8 cellular contexts compared by ENCODE assay signal in genomic region chr16:79286646-79287423, GRCh38.
DNase-seq lines count a peak whose midpoint lies in the region; ATAC-seq, FAIRE-seq and TF ChIP-seq lines count a peak whose summit lies in the region.

No MANE protein-coding gene starts in this region.

- no peaks in the 10 kb centered on the region for H3K27me3 ChIP-seq in CD4-positive, CD25-positive, alpha-beta regulatory T cell (ENCODE audit: control insufficient read depth, insufficient read depth, low read length)
- no peaks in the 10 kb centered on the region for H3K27me3 ChIP-seq in naive thymus-derived CD4-positive, alpha-beta T cell (ENCODE audit: control insufficient read depth in 2 of 2, insufficient read depth in 2 of 2, low read length in 2 of 2)

- no peaks in the 10 kb centered on the region for H3K9me3 ChIP-seq in CD4-positive, CD25-positive, alpha-beta regulatory T cell (ENCODE audit: control insufficient read depth in 2 of 2, low read length in 2 of 2)
- H3K9me3 ChIP-seq in naive thymus-derived CD4-positive, alpha-beta T cell (ENCODE audit: control insufficient read depth in 2 of 3, low read length in 3 of 3) = no peaks in the 10 kb centered on the region

- H3K36me3 ChIP-seq in CD4-positive, CD25-positive, alpha-beta regulatory T cell (ENCODE audit: control insufficient read depth, insufficient read depth, low read length) = no peaks in the 10 kb centered on the region
- no peaks in the 10 kb centered on the region for H3K36me3 ChIP-seq in naive thymus-derived CD4-positive, alpha-beta T cell (ENCODE audit: control insufficient read depth in 2 of 3, insufficient read depth in 3 of 3, low read length in 3 of 3)

- DNase-seq in CD4-positive, CD25-positive, alpha-beta regulatory T cell = peak in 1 of 3 donors; percentile 64
- DNase-seq in GM19239 (ENCODE audit: insufficient read length, low spot score) (peak; percentile 27), NCI-H526 treated with DMSO at 0.1 percent for 48 hours (lab: John Stamatoyannopoulos, UW) (peak; percentile 6), epidermal melanocyte (ENCODE audit: insufficient read length, low spot score) (no peak), iPS-NIHi7 (ENCODE audit: extremely low spot score) (no peak)
- peak in 2 of 9 donors; percentile 21 to 40 for DNase-seq in naive thymus-derived CD4-positive, alpha-beta T cell

- H3K27me3 Mint-ChIP-seq in CD4-positive, CD25-positive, alpha-beta regulatory T cell = no peaks in the 10 kb centered on the region
- H3K27me3 Mint-ChIP-seq in brain = peaks cover 3% of the 10 kb centered on the region
- H3K27me3 Mint-ChIP-seq in naive thymus-derived CD4-positive, alpha-beta T cell = peaks cover 0 to 8% (median 1%) of the 10 kb centered on the region in 5 donors

- peaks cover 38 to 55% (median 47%) of the 10 kb centered on the region in 4 donors for H3K4me1 Mint-ChIP-seq in CD4-positive, CD25-positive, alpha-beta regulatory T cell
- H3K4me1 Mint-ChIP-seq in brain = peaks cover 36% of the 10 kb centered on the region
- H3K4me1 Mint-ChIP-seq in naive thymus-derived CD4-positive, alpha-beta T cell = peaks cover 15 to 46% (median 33%) of the 10 kb centered on the region in 7 donors

- CTCF ChIA-PET in naive thymus-derived CD4-positive, alpha-beta T cell (lab: Charles Lee) = interaction anchor here (0.7 to 1.1 kb wide), 3 partner anchors 13 to 49 kb away, joined by 3 read pairs; no protein-coding TSS in a partner anchor

- no peak for TF ChIP-seq CTCF in brain (conservative IDR thresholded peaks at IDR 0.05)

- ATAC-seq in CD4-positive, CD25-positive, alpha-beta regulatory T cell (ENCODE audit: low read depth in 2 of 2) = peak; percentile 53 to 63
- peak; percentile 97 for ATAC-seq in HG03159 (IDR thresholded peaks at IDR 0.05; ENCODE audit: unreplicated experiment)
- peak; percentile 73 for ATAC-seq in naive thymus-derived CD4-positive, alpha-beta T cell

- intact Hi-C loops in naive thymus-derived CD4-positive, alpha-beta T cell (cut with micrococcal nuclease) = loop anchor here (1.0 to 2.0 kb wide), 2 partner anchors 15 to 18 kb away; no protein-coding TSS in a partner anchor

- POLR2A ChIA-PET in naive thymus-derived CD4-positive, alpha-beta T cell (lab: Charles Lee) = interaction anchor here (0.6 to 1.6 kb wide), 6 partner anchors 8 to 1370 kb away, joined by 3 to 6 read pairs (median 3); no protein-coding TSS in a partner anchor

- peak overlapping the region; percentile 75 to 93 (median 79) for H3K4me3 Mint-ChIP-seq in CD4-positive, CD25-positive, alpha-beta regulatory T cell
- H3K4me3 Mint-ChIP-seq in brain = peak overlapping the region in 4 of 5 experiments; percentile 6 to 40 (median 32)
- peak overlapping the region; percentile 26 to 75 (median 64) for H3K4me3 Mint-ChIP-seq in naive thymus-derived CD4-positive, alpha-beta T cell

- H3K4me3 ChIP-seq in CD4-positive, CD25-positive, alpha-beta regulatory T cell (ENCODE audit: low read depth, low read length) = peak overlapping the region; percentile 81
- H3K4me3 ChIP-seq in naive thymus-derived CD4-positive, alpha-beta T cell (ENCODE audit: low read length) = peak overlapping the region; percentile 24

- H3K9me3 Mint-ChIP-seq in CD4-positive, CD25-positive, alpha-beta regulatory T cell = no peaks in the 10 kb centered on the region
- H3K9me3 Mint-ChIP-seq in brain = peaks cover 0 to 7% (median 4%) of the 10 kb centered on the region in 5 experiments
- H3K9me3 Mint-ChIP-seq in naive thymus-derived CD4-positive, alpha-beta T cell = no peaks in the 10 kb centered on the region

- peak; percentile 67 for FAIRE-seq in GM19239 (lab: Jason Lieb, UNC)

- peak overlapping the region; percentile 47 for H3K27ac ChIP-seq in CD4-positive, CD25-positive, alpha-beta regulatory T cell (ENCODE audit: insufficient read depth, low read length, poor library complexity, severe bottlenecking)
- no peak overlapping the region for H3K27ac ChIP-seq in naive thymus-derived CD4-positive, alpha-beta T cell (ENCODE audit: low read depth, low read length)

- H3K36me3 Mint-ChIP-seq in CD4-positive, CD25-positive, alpha-beta regulatory T cell = no peaks in the 10 kb centered on the region
- H3K36me3 Mint-ChIP-seq in brain = no peaks in the 10 kb centered on the region
- H3K36me3 Mint-ChIP-seq in naive thymus-derived CD4-positive, alpha-beta T cell = peaks cover 0 to 11% (median 0%) of the 10 kb centered on the region in 5 donors

- H3K27ac Mint-ChIP-seq in CD4-positive, CD25-positive, alpha-beta regulatory T cell = peak overlapping the region; percentile 86 to 90 (median 88)
- H3K27ac Mint-ChIP-seq in brain = peak overlapping the region in 4 of 5 experiments; percentile 5 to 86 (median 24)
- peak overlapping the region in 3 of 9 donors; percentile 23 to 79 (median 45) for H3K27ac Mint-ChIP-seq in naive thymus-derived CD4-positive, alpha-beta T cell

- H3K4me1 ChIP-seq in CD4-positive, CD25-positive, alpha-beta regulatory T cell (ENCODE audit: control insufficient read depth, insufficient read depth, low read length, poor library complexity, severe bottlenecking) = peaks cover 50% of the 10 kb centered on the region
- peaks cover 9 to 33% of the 10 kb centered on the region in 2 donors for H3K4me1 ChIP-seq in naive thymus-derived CD4-positive, alpha-beta T cell (ENCODE audit: control insufficient read depth in 2 of 2, insufficient read depth in 2 of 2, low read length in 2 of 2)

Comparison
In these comparisons a context has a peak if more than half of its experiments do, and no peak if none do; other contexts are left out.
1. DNase-seq: peak in GM19239 (single experiment) and NCI-H526 treated with DMSO at 0.1 percent for 48 hours (single experiment); none in epidermal melanocyte (single experiment) and iPS-NIHi7 (single experiment).
2. Peak in every context shown above with its lines, with median percentiles within 50 percentile points of each other: ATAC-seq and H3K4me3 Mint-ChIP-seq.